ENCODE assay signal across 9 cellular contexts in the genomic region with DNA sequence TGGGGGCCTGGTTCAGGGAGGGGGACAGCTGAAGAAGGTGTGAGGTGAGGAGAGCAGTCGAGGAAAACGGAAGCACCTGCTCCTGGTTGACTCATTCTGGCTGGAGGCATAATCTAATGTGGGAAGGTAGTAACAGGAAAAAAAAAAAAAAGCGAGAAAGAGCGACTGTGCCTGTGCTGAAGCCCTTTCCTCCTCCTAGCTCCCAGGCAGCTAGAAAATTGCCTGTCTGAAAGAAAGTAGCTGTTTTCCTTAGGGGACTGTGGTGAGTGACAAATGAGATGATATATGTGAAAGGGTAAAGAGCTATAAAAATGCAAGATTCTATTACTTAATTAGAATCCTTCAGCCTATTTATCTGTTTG. TPM values are rescaled to one million over a fixed set of nuclear protein-coding genes. Genes with fewer than 3 reads are reported as not detected.
A peak's percentile ranks its signal among the peaks of the same experiment; 100 is the strongest.
DNase-seq lines count a peak whose midpoint lies in the region; ATAC-seq, FAIRE-seq and TF ChIP-seq lines count a peak whose summit lies in the region.
"Had no signal": no experiment of that assay in that cellular context is flagged by ENCODE, and none has a peak within 500 bp of the region (broad histone marks: within the 10 kb centered on the region; RNA-seq: fewer than 3 reads in every experiment).

No MANE protein-coding gene starts in this region.

- H3K27me3 ChIP-seq in thoracic aorta (replicated peaks; ENCODE audit: insufficient read depth): no peaks in the 10 kb centered on the region

- no peak for ATAC-seq in thoracic aorta (ENCODE audit: insufficient number of reproducible peaks, low FRiP score, low read depth)

- H3K9me3 ChIP-seq in kidney (ENCODE audit: control insufficient read depth in 1 of 2, low read length in 2 of 2) (no peaks in the 10 kb centered on the region), thoracic aorta (no peaks in the 10 kb centered on the region)

- H3K27ac Mint-ChIP-seq in activated T-cell treated with anti-CD3 and anti-CD28 coated beads, Interleukin-2, amount 50 U/mL, for 24 hours: peak overlapping the region; percentile 17
- H3K27ac Mint-ChIP-seq in activated naive CD8-positive, alpha-beta T cell treated with anti-CD3 and anti-CD28 coated beads for 36 hours: peak overlapping the region; percentile 50

- H3K4me3 ChIP-seq in kidney (ENCODE audit: low read length in 2 of 2): peak overlapping the region; percentile 15 to 40
- peak overlapping the region; percentile 67 for H3K4me3 ChIP-seq in thoracic aorta

- H3K4me1 Mint-ChIP-seq in activated T-cell treated with anti-CD3 and anti-CD28 coated beads, Interleukin-2, amount 50 U/mL, for 24 hours (ENCODE audit: low read depth): peaks cover 30% of the 10 kb centered on the region
- peaks cover 19% of the 10 kb centered on the region for H3K4me1 Mint-ChIP-seq in activated naive CD8-positive, alpha-beta T cell treated with anti-CD3 and anti-CD28 coated beads for 36 hours

- TF ChIP-seq CTCF in kidney (IDR thresholded peaks at IDR 0.05; ENCODE audit: borderline replicate concordance, extremely low read depth, insufficient read depth) (no peak), thoracic aorta (IDR thresholded peaks at IDR 0.05) (no peak)

- DNase-seq in activated T-cell treated with anti-CD3 and anti-CD28 coated beads, Interleukin-2, amount 50 U/mL, for 24 hours: no peak
- no peak for DNase-seq in activated T-cell treated with anti-CD3 and anti-CD28 coated beads, Interleukin-2, amount 50 U/mL, for 1 hour
- DNase-seq in activated naive CD8-positive, alpha-beta T cell treated with anti-CD3 and anti-CD28 coated beads for 36 hours: no peak
- DNase-seq in kidney (no peak), thoracic aorta (ENCODE audit: low spot score) (no peak), NCI-H510A treated with DMSO at 0.1 percent for 48 hours (lab: John Stamatoyannopoulos, UW) (no peak)
- no peak for DNase-seq in activated naive CD4-positive, alpha-beta T cell (lab: John Stamatoyannopoulos, UW)
- DNase-seq in stimulated activated CD4-positive, alpha-beta T cell treated with anti-CD3 and anti-CD28 coated beads, Interleukin-2, amount 100 ng/mL, for 48 hours: no peak

- no peaks in the 10 kb centered on the region for H3K9me3 Mint-ChIP-seq in activated T-cell treated with anti-CD3 and anti-CD28 coated beads, Interleukin-2, amount 50 U/mL, for 24 hours
- H3K9me3 Mint-ChIP-seq in activated naive CD8-positive, alpha-beta T cell treated with anti-CD3 and anti-CD28 coated beads for 36 hours: no peaks in the 10 kb centered on the region

- peaks cover 79% of the 10 kb centered on the region for H3K27me3 Mint-ChIP-seq in activated T-cell treated with anti-CD3 and anti-CD28 coated beads, Interleukin-2, amount 50 U/mL, for 24 hours
- H3K27me3 Mint-ChIP-seq in activated naive CD8-positive, alpha-beta T cell treated with anti-CD3 and anti-CD28 coated beads for 36 hours: peaks cover 15% of the 10 kb centered on the region

- peaks cover 11 to 20% of the 10 kb centered on the region in 2 donors for H3K4me1 ChIP-seq in kidney (ENCODE audit: control insufficient read depth in 1 of 2, insufficient read depth in 1 of 2, low read depth in 1 of 2, low read length in 2 of 2)
- H3K4me1 ChIP-seq in thoracic aorta (ENCODE audit: control insufficient read depth in 1 of 2, low read depth in 2 of 2): peaks cover 6 to 20% of the 10 kb centered on the region in 2 donors

- intact Hi-C loops in kidney (cut with DNase I): no loop called here

- H3K27ac ChIP-seq in kidney (ENCODE audit: low read depth in 2 of 2, low read length in 2 of 2) (peak overlapping the region in 1 of 2 donors; percentile 43), thoracic aorta (no peak overlapping the region)

- peak overlapping the region; percentile 75 for H3K4me3 Mint-ChIP-seq in activated T-cell treated with anti-CD3 and anti-CD28 coated beads, Interleukin-2, amount 50 U/mL, for 24 hours
- peak overlapping the region; percentile 77 for H3K4me3 Mint-ChIP-seq in activated naive CD8-positive, alpha-beta T cell treated with anti-CD3 and anti-CD28 coated beads for 36 hours

- no peak overlapping the region for H3K9ac ChIP-seq in kidney (ENCODE audit: low read length in 2 of 2)

- FAIRE-seq in kidney (lab: Jason Lieb, UNC): no peak
- FAIRE-seq: D721Med had no signal

- H3K36me3 ChIP-seq in kidney (ENCODE audit: control insufficient read depth in 1 of 2, insufficient read depth in 2 of 2, low read length in 2 of 2) (no peaks in the 10 kb centered on the region), thoracic aorta (no peaks in the 10 kb centered on the region)

- no peaks in the 10 kb centered on the region for H3K36me3 Mint-ChIP-seq in activated T-cell treated with anti-CD3 and anti-CD28 coated beads, Interleukin-2, amount 50 U/mL, for 24 hours (ENCODE audit: low read depth)
- peaks cover 3% of the 10 kb centered on the region for H3K36me3 Mint-ChIP-seq in activated naive CD8-positive, alpha-beta T cell treated with anti-CD3 and anti-CD28 coated beads for 36 hours

RNA-seq across cellular contexts. Expression of gene MEST, which starts 4.9 kb away (rescaled TPM):
- total RNA-seq in activated naive CD8-positive, alpha-beta T cell treated with anti-CD3 and anti-CD28 coated beads for 36 hours: 10 to 100 TPM; 15.1 to 18.4 TPM
- 31.0 TPM for total RNA-seq in kidney
- polyA plus RNA-seq in kidney (ENCODE audit: insufficient read depth, low read depth, low replicate concordance): 23.6 TPM
- total RNA-seq in thoracic aorta: 1 to 10 TPM; 5.0 to 5.6 TPM

RNA-seq across cellular contexts. Expression of gene CEP41, which starts 46.1 kb away (rescaled TPM):
- 10 to 100 TPM; 22.3 to 26.5 TPM for total RNA-seq in activated naive CD8-positive, alpha-beta T cell treated with anti-CD3 and anti-CD28 coated beads for 36 hours
- total RNA-seq in kidney (12.7 TPM), thoracic aorta (1 to 10 TPM; 8.7 to 9.0 TPM)
- polyA plus RNA-seq in kidney (ENCODE audit: insufficient read depth, low read depth, low replicate concordance): 8.1 TPM
